In genomic region chr7:96111405-96111804, GRCh38 we compare ENCODE assay signal across 7 cellular contexts.
"Had no signal": no experiment of that assay in that cellular context is flagged by ENCODE, and none has a peak within 500 bp of the region (broad histone marks: within the 10 kb centered on the region; RNA-seq: fewer than 3 reads in every experiment).

No MANE protein-coding gene starts in this region.

- DNase-seq: GDM1, GF-D8 had no signal

- ATAC-seq: GM12878 had no signal

- H3K4me3 ChIP-seq: GM12878 had no signal

- FAIRE-seq: GM12878, GM12891, GM12892, GM18507, GM19239 had no signal
